In genomic region chr9:125233678-125234077, GRCh38 we compare ENCODE assay signal across 1 cellular context.
A peak's percentile ranks its signal among the peaks of the same experiment; 100 is the strongest.
TF ChIP-seq lines count a peak whose summit lies in the region.

No MANE protein-coding gene starts in this region.

TF ChIP-seq in IMR-90, 13 proteins besides CTCF, POLR2A, EP300 and RAD21:
- TF ChIP-seq FOS (IDR thresholded peaks at IDR 0.05; ENCODE audit: low read depth, low read length), result peak; percentile 95
- 0 out of 2 replicates have a peak, but pooled peaks have one; percentile 9 for TF ChIP-seq MXI1 (IDR thresholded peaks at IDR 0.05; ENCODE audit: borderline replicate concordance, low read depth, low read length)
- TF ChIP-seq CEBPB (IDR thresholded peaks at IDR 0.05; ENCODE audit: low read depth, low read length), result peak; percentile 15; the same call in 1 of the 2 replicates
- no peak for TF ChIP-seq ELK1 (IDR thresholded peaks at IDR 0.05; ENCODE audit: borderline replicate concordance, low read depth, low read length)
- no peak for TF ChIP-seq NFE2L2 (IDR thresholded peaks at IDR 0.05; ENCODE audit: low read depth, low read length)
- peak; percentile 72 for TF ChIP-seq BHLHE40 (IDR thresholded peaks at IDR 0.05; ENCODE audit: low read depth, low read length)
- peak; percentile 93 for TF ChIP-seq CHD1 (IDR thresholded peaks at IDR 0.05; ENCODE audit: low read depth, low read length)
- no peak for TF ChIP-seq USF2 (IDR thresholded peaks at IDR 0.05; ENCODE audit: low read depth, low read length)
- no peak for TF ChIP-seq MAZ (IDR thresholded peaks at IDR 0.05; ENCODE audit: borderline replicate concordance, low read depth, low read length)
- no peak for TF ChIP-seq RFX5 (IDR thresholded peaks at IDR 0.05; ENCODE audit: low read depth, low read length)
- no peak for TF ChIP-seq MAFK (IDR thresholded peaks at IDR 0.05; ENCODE audit: low read depth, low read length)
- TF ChIP-seq SMC3 (IDR thresholded peaks at IDR 0.05; ENCODE audit: low read depth, low read length), result no peak
- TF ChIP-seq RCOR1 (IDR thresholded peaks at IDR 0.05; ENCODE audit: insufficient replicate concordance, low read length), result no peak
